Comparison of ENCODE assay signal across 8 cellular contexts in the genomic region with DNA sequence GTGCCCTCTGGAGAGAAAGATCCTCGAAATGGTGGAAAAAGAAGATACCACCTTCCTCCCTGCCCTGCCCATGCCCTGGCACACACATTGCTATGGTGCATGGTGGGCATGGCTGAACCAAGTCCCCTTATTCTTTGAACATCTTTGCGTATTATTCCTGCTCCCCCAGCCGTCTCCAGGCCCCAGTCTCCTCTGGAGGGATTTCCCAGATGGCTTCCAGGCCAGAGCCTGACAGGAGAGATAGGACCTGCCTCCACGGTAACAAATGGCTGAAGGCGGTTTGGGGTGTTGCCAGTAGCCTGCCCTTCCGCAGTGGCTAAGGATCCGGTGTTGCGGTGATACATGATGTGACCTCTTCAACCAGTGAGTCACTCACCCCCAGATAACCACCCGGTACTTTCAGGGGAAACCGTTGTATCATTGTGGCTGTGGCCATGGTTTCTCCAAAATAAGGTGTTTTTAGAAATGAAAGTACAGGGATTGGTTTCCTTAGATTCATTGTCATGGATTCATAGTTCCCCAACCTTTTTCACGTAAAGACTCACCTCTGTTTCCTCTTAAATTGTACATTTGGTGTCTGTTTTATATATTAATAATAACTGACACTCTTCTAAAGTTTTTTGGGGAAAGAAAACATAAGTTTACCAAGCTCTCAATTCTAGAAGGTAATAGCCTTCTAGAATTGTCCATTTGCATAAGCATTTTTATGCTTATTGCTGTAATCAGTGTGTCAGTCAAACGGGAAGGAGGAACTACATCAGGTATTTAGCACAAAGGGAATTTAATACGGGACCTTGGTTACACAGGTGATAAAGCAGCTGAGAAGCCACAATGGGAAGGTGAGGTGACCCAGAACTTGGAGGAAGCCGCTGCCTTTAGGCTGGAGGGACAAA. TPM values are rescaled to one million over a fixed set of nuclear protein-coding genes. Genes with fewer than 3 reads are reported as not detected.
A peak's percentile ranks its signal among the peaks of the same experiment; 100 is the strongest.
DNase-seq lines count a peak whose midpoint lies in the region; ATAC-seq and TF ChIP-seq lines count a peak whose summit lies in the region.

No MANE protein-coding gene starts in this region.

- TF ChIP-seq CTCF in Loucy (conservative IDR thresholded peaks at IDR 0.05; ENCODE audit: low read length) (no peak), endodermal cell (conservative IDR thresholded peaks at IDR 0.05) (no peak)

- WGBS in endodermal cell (ENCODE audit: insufficient coverage in 1 of 2, insufficient read length in 1 of 2), 2 experiments: 53 to 65% methylated on average over 9 to 13 of the region's 14 CpGs

- peak overlapping the region; percentile 94 for H3K4me2 ChIP-seq in Loucy (ENCODE audit: low read depth, low read length, poor library complexity, severe bottlenecking)

- peaks cover 95% of the 10 kb centered on the region for H3K79me2 ChIP-seq in Loucy (ENCODE audit: insufficient read depth, low read length)

- H3K27me3 ChIP-seq in Loucy (ENCODE audit: insufficient read depth, low read length, poor library complexity, severe bottlenecking) (no peaks in the 10 kb centered on the region), endodermal cell (ENCODE audit: control insufficient read depth, insufficient read depth, low read length, poor library complexity, severe bottlenecking) (no peaks in the 10 kb centered on the region)

- H3K4me3 ChIP-seq in Loucy (ENCODE audit: low read length, poor library complexity, severe bottlenecking): peak overlapping the region; percentile 71
- H3K4me3 ChIP-seq in endodermal cell (ENCODE audit: low read length): no peak overlapping the region

- H4K20me1 ChIP-seq in Loucy (ENCODE audit: insufficient read depth, low read length, poor library complexity, severe bottlenecking): no peaks in the 10 kb centered on the region

- DNase-seq in EL (peak; percentile 96), endodermal cell (no peak), non-pigmented ciliary epithelial cell (ENCODE audit: low read depth) (peak; percentile 94), epidermal melanocyte (ENCODE audit: insufficient read length, low spot score) (no peak), NCI-H187 (lab: John Stamatoyannopoulos, UW) (no peak)
- peak; percentile 38 for DNase-seq in activated CD4-positive, alpha-beta T cell treated with anti-CD3 and anti-CD28 coated beads for 1 hour

- ATAC-seq in GM21786 (IDR thresholded peaks at IDR 0.05; ENCODE audit: unreplicated experiment): peak; percentile 76

- H3K27me3 Mint-ChIP-seq in endodermal cell (ENCODE audit: insufficient read depth): peaks cover 11% of the 10 kb centered on the region

- H3K4me1 ChIP-seq in Loucy (ENCODE audit: insufficient read depth, low read length, poor library complexity, severe bottlenecking) (peaks cover 85% of the 10 kb centered on the region), endodermal cell (ENCODE audit: control insufficient read depth, insufficient read depth, low read length) (peaks cover 40% of the 10 kb centered on the region)

- H3F3A ChIP-seq in Loucy (ENCODE audit: low read depth): 0 out of 2 replicates have a peak, but pooled peaks cover 5% of the 10 kb centered on the region

- H3K36me3 Mint-ChIP-seq in endodermal cell (ENCODE audit: low read depth): no peaks in the 10 kb centered on the region

- no peak overlapping the region for H2AFZ ChIP-seq in Loucy (ENCODE audit: low read length)

- H3K9me3 ChIP-seq in Loucy (ENCODE audit: insufficient read depth, low read depth, low read length) (no peaks in the 10 kb centered on the region), endodermal cell (ENCODE audit: control insufficient read depth, low read length) (no peaks in the 10 kb centered on the region)

- no peaks in the 10 kb centered on the region for H3K9me2 ChIP-seq in Loucy (replicated peaks; ENCODE audit: low read depth, low read length)

- no peaks in the 10 kb centered on the region for H3K9me3 Mint-ChIP-seq in endodermal cell

- peaks cover 70% of the 10 kb centered on the region for H3K4me1 Mint-ChIP-seq in endodermal cell

- H3K4me3 Mint-ChIP-seq in endodermal cell: no peak overlapping the region

- peak overlapping the region; percentile 73 for H3K9ac ChIP-seq in Loucy (ENCODE audit: low read depth, low read length, poor library complexity, severe bottlenecking)
- no peak overlapping the region for H3K9ac ChIP-seq in endodermal cell (ENCODE audit: extremely low read depth, low read length, poor library complexity, severe bottlenecking)

- peaks cover 24% of the 10 kb centered on the region; the same call in 1 of the 2 replicates for H3K36me3 ChIP-seq in Loucy (ENCODE audit: insufficient read depth, low read length)
- peaks cover 25% of the 10 kb centered on the region for H3K36me3 ChIP-seq in endodermal cell (ENCODE audit: control insufficient read depth, insufficient read depth, low read length)

- H3K27ac Mint-ChIP-seq in endodermal cell: peak overlapping the region; percentile 50

- H3K27ac ChIP-seq in endodermal cell (ENCODE audit: low read depth, low read length): no peak overlapping the region

RNA-seq across cellular contexts. Expression of a gene that starts 25.9 kb away (rescaled TPM):
- total RNA-seq in endodermal cell: 1 to 10 TPM; 7.8 to 9.6 TPM
- 36.7 TPM for polyA plus RNA-seq in endodermal cell (2013, experiment 1 of 2)
- polyA plus RNA-seq in endodermal cell (2013, experiment 2 of 2): 35.6 TPM

Comparison
In these comparisons a context has a peak if more than half of its experiments do, and no peak if none do; other contexts are left out.
1. DNase-seq: peak in EL (single experiment), activated CD4-positive, alpha-beta T cell treated with anti-CD3 and anti-CD28 coated beads for 1 hour (single experiment) and non-pigmented ciliary epithelial cell (single experiment); none in endodermal cell (single experiment), epidermal melanocyte (single experiment) and NCI-H187 (0 of 2).